Comparison of ENCODE assay signal across 18 cellular contexts in the genomic region with DNA sequence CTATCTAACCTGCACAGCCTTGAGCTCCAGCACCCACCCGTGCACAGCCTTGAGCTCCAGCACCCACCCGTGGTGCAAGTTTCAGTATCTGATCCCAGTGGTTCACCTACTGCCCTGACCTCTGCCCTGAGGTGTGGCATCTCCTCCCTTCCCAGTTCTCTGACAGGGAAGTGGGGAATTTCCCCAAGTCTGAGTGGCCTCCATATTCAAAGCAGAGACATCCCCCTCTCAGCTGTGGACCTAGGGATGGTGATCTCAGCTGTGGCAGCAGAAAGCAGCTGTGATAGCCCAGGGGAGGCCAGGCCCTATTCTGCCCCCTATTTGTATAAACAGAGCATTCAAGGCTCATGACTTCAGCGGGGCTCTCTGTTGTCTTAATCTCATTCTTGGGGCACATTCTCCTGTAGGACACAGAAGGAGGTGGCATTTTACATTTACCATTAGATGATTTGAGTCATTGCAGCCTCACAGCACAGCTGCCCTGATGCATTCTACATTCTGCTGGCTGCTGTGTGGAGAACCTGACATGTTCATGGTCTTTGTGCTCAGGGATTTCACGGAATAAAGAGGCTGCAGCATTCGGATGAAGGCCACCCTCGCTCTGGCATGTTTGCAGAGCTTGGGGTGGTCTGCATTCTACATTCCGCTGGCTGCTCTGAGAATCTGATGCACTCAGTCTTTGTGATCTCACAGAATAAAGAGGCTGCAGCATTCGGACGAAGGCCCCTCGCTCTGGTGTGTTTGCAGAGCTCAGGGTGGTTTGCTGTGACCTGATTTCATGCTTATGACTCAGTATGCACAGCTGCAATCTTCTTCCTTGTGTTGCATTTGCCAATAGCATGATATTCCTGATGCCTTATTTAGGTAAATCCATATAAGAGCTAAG. TPM values are rescaled to one million over a fixed set of nuclear protein-coding genes. Genes with fewer than 3 reads are reported as not detected.
DNase-seq lines count a peak whose midpoint lies in the region; ATAC-seq and TF ChIP-seq lines count a peak whose summit lies in the region.
"Had no signal": no experiment of that assay in that cellular context is flagged by ENCODE, and none has a peak within 500 bp of the region (broad histone marks: within the 10 kb centered on the region; RNA-seq: fewer than 3 reads in every experiment).

No MANE protein-coding gene starts in this region.

- TF ChIP-seq POLR2A in prostate gland (IDR thresholded peaks at IDR 0.05): no peak

- TF ChIP-seq CTCF in WERI-Rb-1 (IDR thresholded peaks at IDR 0.05; ENCODE audit: low read depth, low read length): no peak
- TF ChIP-seq CTCF in prostate gland (IDR thresholded peaks at IDR 0.05): no peak

- POLR2A ChIA-PET in T-cell (lab: Charles Lee): interaction anchor here in 1 of 2 donors (0.5 kb wide), 1 partner anchor 207 kb away, joined by 4 read pairs; no protein-coding TSS in a partner anchor

- no peaks in the 10 kb centered on the region for H3K36me3 ChIP-seq in WERI-Rb-1
- no peaks in the 10 kb centered on the region for H3K36me3 ChIP-seq in prostate gland
- H3K36me3 ChIP-seq: heart left ventricle, lower lobe of right lung had no signal

- H3K36me3 Mint-ChIP-seq in T-cell (peaks cover 16% of the 10 kb centered on the region), memory B cell (peaks cover 19% of the 10 kb centered on the region)
- H3K36me3 Mint-ChIP-seq: activated naive CD8-positive, alpha-beta T cell; type B pancreatic cell had no signal

- no peak overlapping the region for H3K27ac ChIP-seq in WERI-Rb-1
- H3K27ac ChIP-seq in prostate gland: no peak overlapping the region
- H3K27ac ChIP-seq: heart left ventricle, lower lobe of right lung had no signal

- H3K9me3 Mint-ChIP-seq in T-cell: no peaks in the 10 kb centered on the region
- no peaks in the 10 kb centered on the region for H3K9me3 Mint-ChIP-seq in memory B cell

- DNase-seq in COLO668 (lab: John Stamatoyannopoulos, UW; ENCODE audit: unreplicated experiment) (peak; percentile 4), T-cell (no peak), memory B cell (ENCODE audit: low spot score in 2 of 2) (no peak), WERI-Rb-1 (no peak), prostate gland (ENCODE audit: low spot score) (no peak), inferior parietal cortex (ENCODE audit: extremely low spot score) (no peak)
- DNase-seq: activated CD8-positive, alpha-beta T cell treated with anti-CD3 and anti-CD28 coated beads, Interleukin-2, amount 10 ng/mL, durations not matched to agents 7 days and 5 days; effector CD4-positive, alpha-beta T cell; heart left ventricle; lower lobe of right lung; MV-4-11; NCI-H69 had no signal

- H3K4me3 ChIP-seq in WERI-Rb-1 (ENCODE audit: low read depth, low read length): no peak overlapping the region
- H3K4me3 ChIP-seq in prostate gland: no peak overlapping the region
- H3K4me3 ChIP-seq: heart left ventricle, lower lobe of right lung had no signal

- no peaks in the 10 kb centered on the region for H3K4me1 ChIP-seq in prostate gland (replicated peaks)
- H3K4me1 ChIP-seq: heart left ventricle, lower lobe of right lung had no signal

- H3K27me3 Mint-ChIP-seq in T-cell (peaks cover 0 to 4% of the 10 kb centered on the region in 2 donors), memory B cell (no peaks in the 10 kb centered on the region)
- H3K27me3 Mint-ChIP-seq: activated naive CD8-positive, alpha-beta T cell had no signal

- H3K4me1 Mint-ChIP-seq in T-cell: peaks cover 0 to 51% (median 31%) of the 10 kb centered on the region in 3 donors
- peaks cover 39% of the 10 kb centered on the region for H3K4me1 Mint-ChIP-seq in memory B cell

- H3K9me3 ChIP-seq in WERI-Rb-1 (ENCODE audit: severe bottlenecking): no peaks in the 10 kb centered on the region
- no peaks in the 10 kb centered on the region for H3K9me3 ChIP-seq in prostate gland
- H3K9me3 ChIP-seq: heart left ventricle, lower lobe of right lung had no signal

- intact Hi-C loops in prostate gland (cut with DNase I): loop anchor here (5.0 kb wide), 2 partner anchors 144 to 354 kb away; a partner anchor contains a TSS

- peak; percentile 62 for ATAC-seq in GM19351 (IDR thresholded peaks at IDR 0.05; ENCODE audit: unreplicated experiment)
- ATAC-seq in T-cell (replicated peaks in 1 of 4): peak in 1 of 4 experiments; percentile 30
- peak; percentile 63 for ATAC-seq in memory B cell (ENCODE audit: low read depth)
- no peak for ATAC-seq in GM18873 (IDR thresholded peaks at IDR 0.05; ENCODE audit: low FRiP score, unreplicated experiment)
- ATAC-seq: activated CD8-positive, alpha-beta T cell treated with anti-CD3 and anti-CD28 coated beads, Interleukin-2, amount 10 ng/mL, durations not matched to agents 7 days and 5 days; lower lobe of right lung; SK-N-SH treated with all-trans-retinoic acid at 6 μM for 48 hours had no signal

- CTCF ChIA-PET in T-cell (lab: Charles Lee): interaction anchor here (0.9 to 2.3 kb wide), 7 partner anchors 21 to 366 kb away, joined by 3 to 16 read pairs (median 6); no protein-coding TSS in a partner anchor

- H3K27me3 ChIP-seq in WERI-Rb-1 (ENCODE audit: insufficient read depth, low read depth, severe bottlenecking) (no peaks in the 10 kb centered on the region), prostate gland (replicated peaks; ENCODE audit: insufficient read depth) (no peaks in the 10 kb centered on the region)

- H3K4me3 Mint-ChIP-seq in T-cell (no peak overlapping the region), memory B cell (no peak overlapping the region)
- H3K4me3 Mint-ChIP-seq: activated CD8-positive, alpha-beta T cell treated with anti-CD3 and anti-CD28 coated beads, Interleukin-2, amount 10 ng/mL, durations not matched to agents 7 days and 5 days; activated naive CD8-positive, alpha-beta T cell; type B pancreatic cell had no signal

- H3K27ac Mint-ChIP-seq in T-cell (peak overlapping the region; percentile 63 to 69), memory B cell (peak overlapping the region; percentile 90)
- H3K27ac Mint-ChIP-seq: activated CD8-positive, alpha-beta T cell treated with anti-CD3 and anti-CD28 coated beads, Interleukin-2, amount 10 ng/mL, durations not matched to agents 7 days and 5 days; activated naive CD8-positive, alpha-beta T cell; type B pancreatic cell had no signal

- WGBS in prostate gland: 76% methylated on average over 10 of the region's 10 CpGs

RNA-seq across cellular contexts. Expression of a gene that starts 16.9 kb away (rescaled TPM):
- total RNA-seq in T-cell (not detected), prostate gland (not detected)
- total RNA-seq: activated CD8-positive, alpha-beta T cell treated with anti-CD3 and anti-CD28 coated beads, Interleukin-2, amount 10 ng/mL, durations not matched to agents 7 days and 5 days; heart left ventricle; lower lobe of right lung; renal cortical epithelial cell had no signal

RNA-seq across cellular contexts. Expression of a gene that starts 17.9 kb away (rescaled TPM):
- total RNA-seq in T-cell: 10 to 100 TPM in 3 of 5 donors, 1 to 10 TPM in 2; 3.2 to 19.4 (median 15.0) TPM
- not detected for total RNA-seq in prostate gland
- total RNA-seq: renal cortical epithelial cell had no signal
